ENCODE assay signal across 8 cellular contexts in genomic region chr3:184337981-184338380, GRCh38. TPM values are rescaled to one million over a fixed set of nuclear protein-coding genes. Genes with fewer than 3 reads are reported as not detected.
DNase-seq lines count a peak whose midpoint lies in the region; ATAC-seq, FAIRE-seq and TF ChIP-seq lines count a peak whose summit lies in the region.
"Had no signal": no experiment of that assay in that cellular context is flagged by ENCODE, and none has a peak within 500 bp of the region (broad histone marks: within the 10 kb centered on the region; RNA-seq: fewer than 3 reads in every experiment).

No MANE protein-coding gene starts in this region.

- TF ChIP-seq CTCF in astrocyte of the cerebellum (IDR thresholded peaks at IDR 0.05; ENCODE audit: low read depth, low read length, missing control alignments) = no peak
- TF ChIP-seq CTCF in left lung (IDR thresholded peaks at IDR 0.05) = no peak

- no peak for FAIRE-seq in GM19239 (lab: Jason Lieb, UNC)

- no peak for ATAC-seq in left lung

- H3K9ac ChIP-seq in HUES64 (ENCODE audit: low read depth, low read length) (0 out of 2 replicates have a peak overlapping the region, but pooled peaks have one; percentile 5), subcutaneous abdominal adipose tissue (ENCODE audit: low read length in 5 of 5) (peak overlapping the region; percentile 25 to 84 (median 61))

- H3K27ac ChIP-seq in HUES64 (ENCODE audit: low read depth, low read length) (no peak overlapping the region), left lung (peak overlapping the region; percentile 38 to 90), subcutaneous abdominal adipose tissue (ENCODE audit: low read depth, low read length) (peak overlapping the region; percentile 98)

- DNase-seq in astrocyte of the cerebellum (ENCODE audit: low read depth) (no peak), left lung (peak in 1 of 2 donors; percentile 24), GM19239 (ENCODE audit: insufficient read length, low spot score) (no peak), NCI-H2227 (lab: John Stamatoyannopoulos, UW; ENCODE audit: unreplicated experiment) (no peak), T-helper 9 cell (no peak)
- DNase-seq: activated naive CD4-positive, alpha-beta T cell had no signal

- H3K4me1 ChIP-seq in HUES64 (ENCODE audit: insufficient read depth, low read length) (peaks cover 16% of the 10 kb centered on the region; the same call in 1 of the 2 replicates), left lung (peaks cover 19 to 67% of the 10 kb centered on the region in 2 donors), subcutaneous abdominal adipose tissue (ENCODE audit: control insufficient read depth in 5 of 5, insufficient read depth in 5 of 5, low read length in 5 of 5) (peaks cover 5 to 42% (median 36%) of the 10 kb centered on the region in 5 donors)

- in situ Hi-C loops in astrocyte of the cerebellum (cut with HindIII; ENCODE audit: low sequenced_read_pairs) = no loop called here

- no peaks in the 10 kb centered on the region for H3K9me3 ChIP-seq in HUES64 (ENCODE audit: insufficient read depth, low read depth, low read length)
- H3K9me3 ChIP-seq in left lung = no peaks in the 10 kb centered on the region
- H3K9me3 ChIP-seq in subcutaneous abdominal adipose tissue (ENCODE audit: control insufficient read depth in 5 of 5, low read length in 5 of 5) = no peaks in the 10 kb centered on the region

- H3K36me3 ChIP-seq in HUES64 (ENCODE audit: insufficient read depth, low read length) (peaks cover 35% of the 10 kb centered on the region), left lung (peaks cover 6 to 41% of the 10 kb centered on the region in 2 donors), subcutaneous abdominal adipose tissue (ENCODE audit: control insufficient read depth in 5 of 5, insufficient read depth in 5 of 5, low read length in 5 of 5) (peaks cover 0 to 42% (median 35%) of the 10 kb centered on the region in 5 donors)

- intact Hi-C loops in left lung (cut with DNase I) = no loop called here

- H3K4me3 ChIP-seq in HUES64 (ENCODE audit: low read length) (peak overlapping the region; percentile 38), astrocyte of the cerebellum (ENCODE audit: low read depth, low read length) (peak overlapping the region; percentile 57), left lung (no peak overlapping the region), subcutaneous abdominal adipose tissue (ENCODE audit: low read depth in 1 of 5, low read length in 5 of 5) (peak overlapping the region in 3 of 5 donors; percentile 11 to 34 (median 27))

- WGBS in HUES64 = 85% methylated on average over 7 of the region's 7 CpGs

- H3K27me3 ChIP-seq in HUES64 (ENCODE audit: insufficient read depth, low read length) (no peaks in the 10 kb centered on the region), left lung (no peaks in the 10 kb centered on the region), subcutaneous abdominal adipose tissue (ENCODE audit: control insufficient read depth in 5 of 5, insufficient read depth in 4 of 5, low read length in 5 of 5) (no peaks in the 10 kb centered on the region)

RNA-seq across cellular contexts. Expression of gene FAM131A, which starts 0.6 kb away (rescaled TPM):
- 11.5 TPM for polyA plus RNA-seq in HUES64 (2013, experiment 1 of 2)
- 12.2 TPM for polyA plus RNA-seq in HUES64 (2013, experiment 2 of 2)
- total RNA-seq in left lung = 10 to 100 TPM; 14.7 to 19.2 TPM

RNA-seq across cellular contexts. Expression of gene CLCN2, which starts 23.4 kb away (rescaled TPM):
- polyA plus RNA-seq in HUES64 (2013, experiment 1 of 2) = 9.1 TPM
- 8.7 TPM for polyA plus RNA-seq in HUES64 (2013, experiment 2 of 2)
- 1 to 10 TPM; 4.4 to 5.6 TPM for total RNA-seq in left lung

RNA-seq across cellular contexts. Expression of gene POLR2H, which starts 23.5 kb away (rescaled TPM):
- 108 TPM for polyA plus RNA-seq in HUES64 (2013, experiment 1 of 2)
- 107 TPM for polyA plus RNA-seq in HUES64 (2013, experiment 2 of 2)
- total RNA-seq in left lung = 10 to 100 TPM; 54.7 to 71.3 TPM

RNA-seq across cellular contexts. Expression of gene EIF4G1, which starts 23.6 kb away (rescaled TPM):
- 274 TPM for polyA plus RNA-seq in HUES64 (2013, experiment 1 of 2)
- 233 TPM for polyA plus RNA-seq in HUES64 (2013, experiment 2 of 2)
- 100 to 1,000 TPM; 336 to 406 TPM for total RNA-seq in left lung

RNA-seq across cellular contexts. Expression of gene PSMD2, which starts 38.9 kb away (rescaled TPM):
- polyA plus RNA-seq in HUES64 (2013, experiment 1 of 2) = 318 TPM
- polyA plus RNA-seq in HUES64 (2013, experiment 2 of 2) = 313 TPM
- 100 to 1,000 TPM; 195 to 263 TPM for total RNA-seq in left lung

Comparison
In these comparisons a context has a peak if more than half of its experiments do, and no peak if none do; other contexts are left out.
1. H3K4me3 ChIP-seq: peak in HUES64 (single experiment), astrocyte of the cerebellum (single experiment) and subcutaneous abdominal adipose tissue (3 of 5); none in left lung (0 of 2).